ENCODE assay signal across 26 cellular contexts in the genomic region with DNA sequence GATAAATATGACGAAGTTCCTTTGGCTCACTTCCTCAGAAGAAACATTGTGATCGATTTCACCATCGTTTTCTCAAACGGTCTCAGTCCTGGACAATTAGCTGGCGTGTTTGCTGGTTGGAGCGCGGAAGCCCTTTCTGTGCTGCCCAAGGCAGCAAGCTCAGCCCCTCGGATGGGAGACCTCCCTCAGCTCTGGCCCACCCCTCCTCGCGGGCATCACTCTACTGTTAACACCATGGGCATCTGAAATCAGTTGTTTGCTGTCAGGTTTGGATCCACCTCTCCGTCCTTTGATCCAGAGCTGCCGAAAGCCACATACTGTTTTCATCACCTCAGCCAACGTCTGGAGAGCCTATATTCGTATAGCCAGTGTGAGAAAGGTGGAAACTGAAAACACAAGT.
"Had no signal": no experiment of that assay in that cellular context is flagged by ENCODE, and none has a peak within 500 bp of the region (broad histone marks: within the 10 kb centered on the region; RNA-seq: fewer than 3 reads in every experiment).

No MANE protein-coding gene starts in this region.

- H3K4me1 Mint-ChIP-seq: memory B cell; naive thymus-derived CD4-positive, alpha-beta T cell; nephron; stimulated activated naive CD8-positive, alpha-beta T cell treated with anti-CD3 and anti-CD28 coated beads, Interleukin-15, amount 100 ng/mL, for 72 hours had no signal

- H3K4me3 ChIP-seq: dorsolateral prefrontal cortex, gastroesophageal sphincter, heart left ventricle, hepatocyte, lung, psoas muscle, suprapubic skin, transverse colon had no signal

- H3K4me1 ChIP-seq: foreskin keratinocyte, gastroesophageal sphincter, heart left ventricle, psoas muscle, suprapubic skin, transverse colon had no signal

- DNase-seq: caudate nucleus; cerebellar nuclear complex; effector CD4-positive, alpha-beta T cell; foreskin keratinocyte; heart left ventricle; midbrain; nucleus accumbens; psoas muscle; right cardiac atrium; small intestine; stimulated activated CD4-positive, alpha-beta T cell treated with anti-CD3 and anti-CD28 coated beads, Interleukin-12 subunit alpha, Interleukin-12 subunit beta, amount 100 ng/mL, for 4 hours; stimulated activated CD4-positive, alpha-beta T cell treated with anti-CD3 and anti-CD28 coated beads, Interleukin-1b, Interleukin-23, amount 100 ng/mL, for 48 hours; stimulated activated CD4-positive, alpha-beta T cell treated with anti-CD3 and anti-CD28 coated beads, Interleukin-4, amount 100 ng/mL, for 1 hour; stimulated activated CD8-positive, alpha-beta memory T cell treated with anti-CD3 and anti-CD28 coated beads, Interleukin-4, amount 100 ng/mL, for 48 hours; stimulated activated naive CD4-positive, alpha-beta T cell; stimulated activated naive CD8-positive, alpha-beta T cell treated with anti-CD3 and anti-CD28 coated beads, Interleukin-15, amount 100 ng/mL, for 72 hours; transverse colon had no signal

- H3K36me3 Mint-ChIP-seq: memory B cell; naive thymus-derived CD4-positive, alpha-beta T cell had no signal

- H2AFZ ChIP-seq: hepatocyte had no signal

- H3K36me3 ChIP-seq: gastroesophageal sphincter, heart left ventricle, suprapubic skin, transverse colon had no signal

- H3K27ac ChIP-seq: dorsolateral prefrontal cortex, foreskin keratinocyte, gastroesophageal sphincter, heart left ventricle, hepatocyte, psoas muscle, suprapubic skin, transverse colon had no signal

- H3K27me3 ChIP-seq: foreskin keratinocyte, transverse colon had no signal

- H3K79me2 ChIP-seq: hepatocyte had no signal

- H3K4me2 ChIP-seq: hepatocyte had no signal

- H3K4me3 Mint-ChIP-seq: memory B cell; naive thymus-derived CD4-positive, alpha-beta T cell; nephron; stimulated activated naive CD8-positive, alpha-beta T cell treated with anti-CD3 and anti-CD28 coated beads, Interleukin-15, amount 100 ng/mL, for 72 hours had no signal

- H3K27ac Mint-ChIP-seq: memory B cell; naive thymus-derived CD4-positive, alpha-beta T cell; nephron; stimulated activated naive CD8-positive, alpha-beta T cell treated with anti-CD3 and anti-CD28 coated beads, Interleukin-15, amount 100 ng/mL, for 72 hours had no signal

- ATAC-seq: foreskin keratinocyte; gastroesophageal sphincter; heart left ventricle; left lobe of liver; naive thymus-derived CD4-positive, alpha-beta T cell; psoas muscle; right cardiac atrium; stimulated activated naive CD8-positive, alpha-beta T cell treated with anti-CD3 and anti-CD28 coated beads, Interleukin-15, amount 100 ng/mL, for 72 hours had no signal

- H3K9me3 Mint-ChIP-seq: memory B cell; naive thymus-derived CD4-positive, alpha-beta T cell; nephron; stimulated activated naive CD8-positive, alpha-beta T cell treated with anti-CD3 and anti-CD28 coated beads, Interleukin-15, amount 100 ng/mL, for 72 hours had no signal

- H3K9me3 ChIP-seq: gastroesophageal sphincter, heart left ventricle, psoas muscle, suprapubic skin, transverse colon had no signal
